1 cellular context compared by ENCODE assay signal in genomic region chr2:230865324-230865765, GRCh38.
A peak's percentile ranks its signal among the peaks of the same experiment; 100 is the strongest.
TF ChIP-seq lines count a peak whose summit lies in the region.

No MANE protein-coding gene starts in this region.

TF ChIP-seq in HepG2, 621 proteins besides CTCF, POLR2A, EP300 and RAD21 (continued from another document):
- TF ChIP-seq ZNF512B (CRISPR knock-in tag; IDR thresholded peaks at IDR 0.05; ENCODE audit: borderline replicate concordance) (no peak), ZNF335 (CRISPR knock-in tag; IDR thresholded peaks at IDR 0.05) (no peak), TSC22D2 (CRISPR knock-in tag; IDR thresholded peaks at IDR 0.05; ENCODE audit: borderline replicate concordance) (no peak; the same call in 1 of the 2 replicates), ZNF430 (CRISPR knock-in tag; IDR thresholded peaks at IDR 0.05) (peak; percentile 16; the same call in 1 of the 2 replicates), ZBTB7B (CRISPR knock-in tag; IDR thresholded peaks at IDR 0.05) (no peak), ZNF775 (CRISPR knock-in tag; IDR thresholded peaks at IDR 0.05; ENCODE audit: borderline replicate concordance) (0 out of 2 replicates have a peak, but pooled peaks have one; percentile 59), ZNF30 (CRISPR knock-in tag; IDR thresholded peaks at IDR 0.05) (no peak), ZNF607 (CRISPR knock-in tag; IDR thresholded peaks at IDR 0.05; ENCODE audit: borderline replicate concordance) (no peak), ZNF124 (CRISPR knock-in tag; IDR thresholded peaks at IDR 0.05) (no peak), ZNF138 (CRISPR knock-in tag; IDR thresholded peaks at IDR 0.05; ENCODE audit: low read depth) (no peak), THAP7 (CRISPR knock-in tag; IDR thresholded peaks at IDR 0.05) (no peak), ETV5 (CRISPR knock-in tag; IDR thresholded peaks at IDR 0.05; ENCODE audit: borderline replicate concordance) (0 out of 2 replicates have a peak, but pooled peaks have one; percentile 6), ZNF546 (CRISPR knock-in tag; conservative IDR thresholded peaks at IDR 0.05) (no peak)
- TF ChIP-seq, protein P1, sequence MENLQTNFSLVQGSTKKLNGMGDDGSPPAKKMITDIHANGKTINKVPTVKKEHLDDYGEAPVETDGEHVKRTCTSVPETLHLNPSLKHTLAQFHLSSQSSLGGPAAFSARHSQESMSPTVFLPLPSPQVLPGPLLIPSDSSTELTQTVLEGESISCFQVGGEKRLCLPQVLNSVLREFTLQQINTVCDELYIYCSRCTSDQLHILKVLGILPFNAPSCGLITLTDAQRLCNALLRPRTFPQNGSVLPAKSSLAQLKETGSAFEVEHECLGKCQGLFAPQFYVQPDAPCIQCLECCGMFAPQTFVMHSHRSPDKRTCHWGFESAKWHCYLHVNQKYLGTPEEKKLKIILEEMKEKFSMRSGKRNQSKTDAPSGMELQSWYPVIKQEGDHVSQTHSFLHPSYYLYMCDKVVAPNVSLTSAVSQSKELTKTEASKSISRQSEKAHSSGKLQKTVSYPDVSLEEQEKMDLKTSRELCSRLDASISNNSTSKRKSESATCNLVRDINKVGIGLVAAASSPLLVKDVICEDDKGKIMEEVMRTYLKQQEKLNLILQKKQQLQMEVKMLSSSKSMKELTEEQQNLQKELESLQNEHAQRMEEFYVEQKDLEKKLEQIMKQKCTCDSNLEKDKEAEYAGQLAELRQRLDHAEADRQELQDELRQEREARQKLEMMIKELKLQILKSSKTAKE (CRISPR knock-in tag; IDR thresholded peaks at IDR 0.05; ENCODE audit: borderline replicate concordance), result no peak
